8 cellular contexts compared by ENCODE assay signal in the genomic region with DNA sequence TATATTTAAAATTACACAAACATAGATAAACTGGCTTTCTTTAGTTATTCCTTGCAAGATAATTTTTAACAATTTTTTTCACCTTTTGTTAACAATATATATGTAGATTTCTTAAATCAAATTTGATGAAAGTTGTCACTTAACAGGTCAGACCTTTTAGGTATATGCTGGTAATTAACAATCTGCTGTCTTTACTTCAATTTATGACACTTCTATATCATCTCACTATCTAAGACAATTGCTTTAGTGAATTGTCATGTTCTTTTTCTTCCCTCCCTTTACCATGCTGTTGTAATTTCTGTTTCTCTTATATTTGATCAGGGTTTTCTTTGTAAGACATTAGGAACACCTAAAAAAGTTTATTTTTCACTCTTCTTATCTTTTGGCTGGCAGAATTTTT. TPM values are rescaled to one million over a fixed set of nuclear protein-coding genes. Genes with fewer than 3 reads are reported as not detected.
DNase-seq lines count a peak whose midpoint lies in the region; ATAC-seq and TF ChIP-seq lines count a peak whose summit lies in the region.

No MANE protein-coding gene starts in this region.

- TF ChIP-seq EP300 in sigmoid colon (IDR thresholded peaks at IDR 0.05), result no peak

- intact Hi-C loops in sigmoid colon (cut with DNase I), result no loop called here

- H2AFZ ChIP-seq in DND-41 (ENCODE audit: low read depth, low read length), result no peak overlapping the region

- H3K27me3 ChIP-seq in DND-41 (ENCODE audit: insufficient read depth, low read length, poor library complexity), result no peaks in the 10 kb centered on the region
- no peaks in the 10 kb centered on the region for H3K27me3 ChIP-seq in Peyer's patch
- H3K27me3 ChIP-seq in effector memory CD4-positive, alpha-beta T cell (replicated peaks; ENCODE audit: control insufficient read depth, insufficient read depth, low read length, poor library complexity, severe bottlenecking), result no peaks in the 10 kb centered on the region
- no peaks in the 10 kb centered on the region for H3K27me3 ChIP-seq in sigmoid colon

- H3K27ac ChIP-seq in DND-41 (ENCODE audit: low read length), result peak overlapping the region; percentile 97
- peak overlapping the region in 3 of 4 donors; percentile 73 to 87 (median 77) for H3K27ac ChIP-seq in Peyer's patch
- peak overlapping the region; percentile 55 for H3K27ac ChIP-seq in effector memory CD4-positive, alpha-beta T cell (ENCODE audit: insufficient read depth, low read length, poor library complexity, severe bottlenecking)
- H3K27ac ChIP-seq in sigmoid colon, result peak overlapping the region in 3 of 4 donors; percentile 75 to 82 (median 79)

- TF ChIP-seq CTCF in DND-41 (IDR thresholded peaks at IDR 0.05; ENCODE audit: borderline replicate concordance, extremely low read depth, low read length, poor library complexity, severe bottlenecking) (no peak), Peyer's patch (IDR thresholded peaks at IDR 0.05) (no peak), sigmoid colon (IDR thresholded peaks at IDR 0.05) (no peak)

- H3K4me2 ChIP-seq in DND-41 (ENCODE audit: insufficient read depth, low read length), result peak overlapping the region; percentile 62

- H3K4me1 ChIP-seq in DND-41 (ENCODE audit: insufficient read depth, low read length) (peaks cover 63% of the 10 kb centered on the region), Peyer's patch (peaks cover 0 to 21% (median 10%) of the 10 kb centered on the region in 4 donors), sigmoid colon (peaks cover 0 to 11% (median 6%) of the 10 kb centered on the region in 4 donors)
- H3K4me1 ChIP-seq in effector memory CD4-positive, alpha-beta T cell (ENCODE audit: control insufficient read depth, insufficient read depth, low read length, poor library complexity, severe bottlenecking), result peaks cover 31% of the 10 kb centered on the region

- TF ChIP-seq POLR2A in Peyer's patch (IDR thresholded peaks at IDR 0.05) (no peak), sigmoid colon (IDR thresholded peaks at IDR 0.05) (no peak)

- H3K79me2 ChIP-seq in DND-41 (ENCODE audit: insufficient read depth, low read length), result peaks cover 77% of the 10 kb centered on the region

- peak overlapping the region; percentile 82 for H3K9ac ChIP-seq in DND-41 (ENCODE audit: low read depth, low read length)

- ATAC-seq in DND-41 (ENCODE audit: insufficient read depth, low read depth), result no peak

- H4K20me1 ChIP-seq in DND-41 (ENCODE audit: insufficient read depth, low read length), result peaks cover under 1% of the 10 kb centered on the region; the same call in 1 of the 2 replicates

- H3K9me3 ChIP-seq in DND-41 (ENCODE audit: insufficient read depth, low read length, severe bottlenecking) (no peaks in the 10 kb centered on the region), Peyer's patch (no peaks in the 10 kb centered on the region), sigmoid colon (no peaks in the 10 kb centered on the region)
- no peaks in the 10 kb centered on the region for H3K9me3 ChIP-seq in effector memory CD4-positive, alpha-beta T cell (ENCODE audit: control insufficient read depth, low read length)

- H3K36me3 ChIP-seq in DND-41 (ENCODE audit: insufficient read depth, low read length) (peaks cover 31% of the 10 kb centered on the region), Peyer's patch (peaks cover 0 to 10% (median 0%) of the 10 kb centered on the region in 3 donors), sigmoid colon (peaks cover 0 to 22% (median 4%) of the 10 kb centered on the region in 4 donors)
- peaks cover 9% of the 10 kb centered on the region for H3K36me3 ChIP-seq in effector memory CD4-positive, alpha-beta T cell (ENCODE audit: control insufficient read depth, insufficient read depth, low read length)

- DNase-seq in DND-41 (no peak), Peyer's patch (no peak), sigmoid colon (no peak), NCI-H187 treated with DMSO at 0.1 percent for 48 hours (lab: John Stamatoyannopoulos, UW) (no peak), H4 (ENCODE audit: low spot score) (no peak), hypothalamus (lab: John Stamatoyannopoulos, UW) (no peak)
- no peak for DNase-seq in effector memory CD4-positive, alpha-beta T cell
- no peak for DNase-seq in stimulated activated CD4-positive, alpha-beta T cell treated with anti-CD3 and anti-CD28 coated beads, Interleukin-4, amount 100 ng/mL, for 1 hour

- H3K4me3 ChIP-seq in DND-41 (ENCODE audit: low read depth in 1 of 2, low read length in 2 of 2), result peak overlapping the region; percentile 64 to 69; a peak in 3 of 4 replicates
- peak overlapping the region; percentile 30 to 62 (median 56) for H3K4me3 ChIP-seq in Peyer's patch
- peak overlapping the region; percentile 45 for H3K4me3 ChIP-seq in effector memory CD4-positive, alpha-beta T cell (ENCODE audit: insufficient read depth, low read depth, low read length, poor library complexity, severe bottlenecking)
- H3K4me3 ChIP-seq in sigmoid colon, result peak overlapping the region in 3 of 4 donors; percentile 41 to 57 (median 50)

RNA-seq across cellular contexts. Expression of a gene that starts 2.0 kb away (rescaled TPM):
- 100 to 1,000 TPM in 1 of 4 donors, 10 to 100 TPM in 3; 10.5 to 106 (median 24.9) TPM for total RNA-seq in Peyer's patch
- total RNA-seq in sigmoid colon, result 10 to 100 TPM; 42.5 to 92.6 (median 60.6) TPM
- polyA plus RNA-seq in sigmoid colon, result 10 to 100 TPM; 20.1 to 78.4 (median 39.0) TPM
- 31.8 and 54.0 TPM in 2 replicates for total RNA-seq in H4 (2014; rRNA removed; shearing (Covaris generic))
